Comparison of ENCODE assay signal across 27 cellular contexts in genomic region chrX:48491809-48492208, GRCh38. TPM values are rescaled to one million over a fixed set of nuclear protein-coding genes. Genes with fewer than 3 reads are reported as not detected.
DNase-seq lines count a peak whose midpoint lies in the region; ATAC-seq, FAIRE-seq and TF ChIP-seq lines count a peak whose summit lies in the region.
"Had no signal": no experiment of that assay in that cellular context is flagged by ENCODE, and none has a peak within 500 bp of the region (broad histone marks: within the 10 kb centered on the region; RNA-seq: fewer than 3 reads in every experiment).

No MANE protein-coding gene starts in this region.

- TF ChIP-seq POLR2A in HCT116 (IDR thresholded peaks at IDR 0.05; ENCODE audit: borderline replicate concordance, extremely low read depth, insufficient read depth, insufficient read length) (no peak), H54 (IDR thresholded peaks at IDR 0.05; ENCODE audit: low read depth, low read length) (no peak)

- ATAC-seq in HCT116: no peak
- no peak for ATAC-seq in GM19395 (IDR thresholded peaks at IDR 0.05; ENCODE audit: unreplicated experiment)
- ATAC-seq in GM19452 (IDR thresholded peaks at IDR 0.05; ENCODE audit: unreplicated experiment): no peak
- ATAC-seq: gastroesophageal sphincter; left lobe of liver; stimulated activated naive CD8-positive, alpha-beta T cell treated with anti-CD3 and anti-CD28 coated beads, Interleukin-15, amount 100 ng/mL, for 72 hours had no signal

- POLR2A ChIA-PET in HCT116 (lab: Charles Lee): no interaction called here

- H3K9ac ChIP-seq in HCT116 (ENCODE audit: low read length): no peak overlapping the region
- peak overlapping the region; percentile 43 for H3K9ac ChIP-seq in astrocyte (ENCODE audit: low read length)
- peak overlapping the region; percentile 32 for H3K9ac ChIP-seq in keratinocyte (ENCODE audit: control insufficient read depth, extremely low read depth, insufficient read depth, low read length)
- H3K9ac ChIP-seq in smooth muscle cell (ENCODE audit: low read depth): no peak overlapping the region

- peaks cover 9 to 59% of the 10 kb centered on the region in 2 experiments; a peak in 3 of 4 replicates for H3K4me1 ChIP-seq in HCT116 (ENCODE audit: control insufficient read depth in 1 of 2, insufficient read depth in 2 of 2, low read length in 2 of 2)
- H3K4me1 ChIP-seq in astrocyte (ENCODE audit: insufficient read depth, low read length): peaks cover 35% of the 10 kb centered on the region
- H3K4me1 ChIP-seq in keratinocyte (ENCODE audit: control insufficient read depth, extremely low read depth, insufficient read depth, low read length): peaks cover 37% of the 10 kb centered on the region
- H3K4me1 ChIP-seq in smooth muscle cell (ENCODE audit: low read depth): no peaks in the 10 kb centered on the region
- H3K4me1 ChIP-seq: breast epithelium, gastroesophageal sphincter, tibial nerve had no signal

- H2AFZ ChIP-seq in HCT116 (ENCODE audit: low read depth, low read length, poor library complexity, severe bottlenecking): no peak overlapping the region
- peak overlapping the region; percentile 10 for H2AFZ ChIP-seq in astrocyte (ENCODE audit: low read depth, low read length)
- no peak overlapping the region for H2AFZ ChIP-seq in keratinocyte (ENCODE audit: control insufficient read depth, low read length)
- H2AFZ ChIP-seq in smooth muscle cell (ENCODE audit: low read depth): no peak overlapping the region

- H3K4me3 ChIP-seq in HCT116 (replicated peaks in 1 of 2; ENCODE audit: low read depth in 1 of 2, low read length in 2 of 2) (no peak overlapping the region), astrocyte (ENCODE audit: insufficient read depth, low read depth, low read length) (no peak overlapping the region), keratinocyte (ENCODE audit: control insufficient read depth in 2 of 3, extremely low read depth in 1 of 3, insufficient read depth in 2 of 3, low read depth in 1 of 3, low read length in 3 of 3) (no peak overlapping the region), smooth muscle cell (no peak overlapping the region)
- H3K4me3 ChIP-seq: breast epithelium, coronary artery, esophagus squamous epithelium, gastroesophageal sphincter, skin epidermis, tibial nerve had no signal

- H3K9me3 ChIP-seq in HCT116 (ENCODE audit: control insufficient read depth in 1 of 2, insufficient read depth in 1 of 2, low read depth in 1 of 2, low read length in 2 of 2) (no peaks in the 10 kb centered on the region), astrocyte (ENCODE audit: insufficient read depth, low read depth, low read length) (no peaks in the 10 kb centered on the region), keratinocyte (ENCODE audit: control insufficient read depth, low read depth, low read length) (peaks cover 3% of the 10 kb centered on the region), smooth muscle cell (replicated peaks; ENCODE audit: low read depth) (no peaks in the 10 kb centered on the region)
- H3K9me3 ChIP-seq: esophagus squamous epithelium, gastroesophageal sphincter, tibial nerve had no signal

- H3K79me2 ChIP-seq in HCT116 (ENCODE audit: insufficient read depth, low read length) (no peaks in the 10 kb centered on the region), astrocyte (ENCODE audit: insufficient read depth, low read length) (no peaks in the 10 kb centered on the region), keratinocyte (ENCODE audit: control insufficient read depth, insufficient read depth, low read length) (no peaks in the 10 kb centered on the region), smooth muscle cell (ENCODE audit: low read depth) (no peaks in the 10 kb centered on the region)

- H3K9me3 Mint-ChIP-seq in astrocyte (ENCODE audit: unreplicated experiment): peaks cover 2% of the 10 kb centered on the region
- H3K9me3 Mint-ChIP-seq: activated naive CD4-positive, alpha-beta T cell treated with anti-CD3 and anti-CD28 coated beads, Interleukin-2, amount 10 ng/mL, durations not matched to agents 7 days and 5 days; immature natural killer cell; stimulated activated naive CD8-positive, alpha-beta T cell treated with anti-CD3 and anti-CD28 coated beads, Interleukin-15, amount 100 ng/mL, for 72 hours had no signal

- H3K36me3 ChIP-seq in HCT116 (ENCODE audit: control insufficient read depth in 1 of 2, insufficient read depth in 2 of 2, low read length in 2 of 2): no peaks in the 10 kb centered on the region
- no peaks in the 10 kb centered on the region for H3K36me3 ChIP-seq in astrocyte (ENCODE audit: insufficient read depth, low read length)
- no peaks in the 10 kb centered on the region for H3K36me3 ChIP-seq in keratinocyte (ENCODE audit: control insufficient read depth in 2 of 2, extremely low read depth in 1 of 2, insufficient read depth in 2 of 2, low read length in 2 of 2)
- no peaks in the 10 kb centered on the region for H3K36me3 ChIP-seq in smooth muscle cell (ENCODE audit: low read depth)
- H3K36me3 ChIP-seq: breast epithelium, esophagus squamous epithelium had no signal

- TF ChIP-seq RAD21 in HCT116 (IDR thresholded peaks at IDR 0.05; ENCODE audit: low read depth): no peak

- H3K9me2 ChIP-seq in HCT116 (ENCODE audit: insufficient read depth): no peaks in the 10 kb centered on the region

- TF ChIP-seq CTCF in HCT116 (IDR thresholded peaks at IDR 0.05 in 2 of 3, conservative IDR thresholded peaks at IDR 0.05 in 1 of 3; ENCODE audit: borderline replicate concordance in 1 of 3, insufficient read depth in 1 of 3, low read depth in 2 of 3, low read length in 2 of 3) (no peak), astrocyte (IDR thresholded peaks at IDR 0.05; ENCODE audit: insufficient read depth, low read depth, low read length) (no peak), keratinocyte (optimal IDR thresholded peaks at IDR 0.05 in 1 of 3, IDR thresholded peaks at IDR 0.05 in 1 of 3, conservative IDR thresholded peaks at IDR 0.05 in 1 of 3; ENCODE audit: extremely low read depth in 1 of 3, insufficient read depth in 2 of 3, low read length in 3 of 3) (no peak), smooth muscle cell (IDR thresholded peaks at IDR 0.05; ENCODE audit: borderline replicate concordance, insufficient read depth, poor library complexity, severe bottlenecking) (no peak)

- peaks cover 4% of the 10 kb centered on the region for H3K36me3 Mint-ChIP-seq in astrocyte (ENCODE audit: low read depth, unreplicated experiment)
- H3K36me3 Mint-ChIP-seq: immature natural killer cell, naive B cell had no signal

- H3K27me3 Mint-ChIP-seq in astrocyte (ENCODE audit: low read depth, unreplicated experiment): no peaks in the 10 kb centered on the region
- H3K27me3 Mint-ChIP-seq: stimulated activated naive CD8-positive, alpha-beta T cell treated with anti-CD3 and anti-CD28 coated beads, Interleukin-15, amount 100 ng/mL, for 72 hours had no signal

- RAD21 ChIA-PET in HCT116 (lab: Charles Lee; ENCODE audit: low non-redundant PET in 1 of 2, low total read pairs in 2 of 2, uncharacterized antibody in 2 of 2, unreplicated experiment in 2 of 2): no interaction called here

- dilution Hi-C loops in keratinocyte (cut with MboI; ENCODE audit: extremely low pct_ligation_motif_present, low sequenced_read_pairs): no loop called here

- WGBS in smooth muscle cell (ENCODE audit: low lambda C conversion rate): 87% methylated on average over 9 of the region's 9 CpGs

- CTCF ChIA-PET in HCT116 (lab: Charles Lee): no interaction called here

- H3K27ac ChIP-seq in HCT116 (ENCODE audit: low read depth, low read length): no peak overlapping the region
- peak overlapping the region; percentile 60 for H3K27ac ChIP-seq in astrocyte (ENCODE audit: low read depth, low read length)
- H3K27ac ChIP-seq in keratinocyte (ENCODE audit: control insufficient read depth, insufficient read depth, low read length): peak overlapping the region; percentile 62
- peak overlapping the region; percentile 45 for H3K27ac ChIP-seq in smooth muscle cell (ENCODE audit: low read depth)
- H3K27ac ChIP-seq: breast epithelium, coronary artery, esophagus squamous epithelium, gastroesophageal sphincter, tibial nerve had no signal

- peak overlapping the region; percentile 47 for H3K4me2 ChIP-seq in HCT116 (ENCODE audit: low read length)
- peak overlapping the region; percentile 57 for H3K4me2 ChIP-seq in astrocyte (ENCODE audit: low read length)
- H3K4me2 ChIP-seq in keratinocyte (ENCODE audit: control insufficient read depth, extremely low read depth, insufficient read depth, low read depth, low read length): peak overlapping the region; percentile 50
- H3K4me2 ChIP-seq in smooth muscle cell: no peak overlapping the region

- no peaks in the 10 kb centered on the region for H3K27me3 ChIP-seq in HCT116 (ENCODE audit: insufficient read depth, low read length)
- no peaks in the 10 kb centered on the region for H3K27me3 ChIP-seq in astrocyte (ENCODE audit: insufficient read depth, low read length)
- H3K27me3 ChIP-seq in keratinocyte (ENCODE audit: control insufficient read depth, extremely low read depth, insufficient read depth, low read length): no peaks in the 10 kb centered on the region
- H3K27me3 ChIP-seq in smooth muscle cell (ENCODE audit: low read depth): no peaks in the 10 kb centered on the region
- H3K27me3 ChIP-seq: esophagus squamous epithelium, gastroesophageal sphincter, tibial nerve had no signal

- intact Hi-C loops in HCT116 (cut with micrococcal nuclease): loop anchor here (5.0 to 10.0 kb wide), 4 partner anchors 410 to 927 kb away; partner anchors contain the start of gene ARAF

- FAIRE-seq in astrocyte (lab: Jason Lieb, UNC): peak; percentile 73
- no peak for FAIRE-seq in keratinocyte (lab: Jason Lieb, UNC)
- no peak for FAIRE-seq in H54 (lab: Jason Lieb, UNC)

- peak overlapping the region; percentile 78 for H3K27ac Mint-ChIP-seq in astrocyte (ENCODE audit: unreplicated experiment)
- H3K27ac Mint-ChIP-seq: activated naive CD4-positive, alpha-beta T cell treated with anti-CD3 and anti-CD28 coated beads, Interleukin-2, amount 10 ng/mL, durations not matched to agents 7 days and 5 days; immature natural killer cell; stimulated activated naive CD8-positive, alpha-beta T cell treated with anti-CD3 and anti-CD28 coated beads, Interleukin-15, amount 100 ng/mL, for 72 hours had no signal

- no peaks in the 10 kb centered on the region for H3F3A ChIP-seq in smooth muscle cell (ENCODE audit: low read depth)

- DNase-seq in HCT116 (ENCODE audit: low read depth, low spot score): no peak
- DNase-seq in astrocyte (ENCODE audit: low read depth): no peak
- no peak for DNase-seq in keratinocyte (ENCODE audit: low read depth, low spot score)
- no peak for DNase-seq in smooth muscle cell (lab: John Stamatoyannopoulos, UW; ENCODE audit: unreplicated experiment)
- no peak for DNase-seq in H54 (ENCODE audit: insufficient read length, low spot score)
- DNase-seq: activated CD4-positive, alpha-beta T cell treated with anti-CD3 and anti-CD28 coated beads, Interleukin-2, amount 50 U/mL, for 48 hours; activated CD8-positive, alpha-beta memory T cell treated with anti-CD3 and anti-CD28 coated beads, Interleukin-2, amount 50 U/mL, for 48 hours; activated naive CD4-positive, alpha-beta T cell treated with anti-CD3 and anti-CD28 coated beads, Interleukin-2, amount 10 ng/mL, durations not matched to agents 7 days and 5 days; amniotic stem cell; Calu3; esophagus squamous epithelium; hippocampal formation; immature natural killer cell; naive B cell; NCI-H2081 treated with DMSO at 0.1 percent for 48 hours; NCI-H748 treated with DMSO at 0.1 percent for 48 hours; stimulated activated CD4-positive, alpha-beta T cell treated with anti-CD3 and anti-CD28 coated beads, Interleukin-1b, Interleukin-23, amount 100 ng/mL, for 48 hours; stimulated activated CD8-positive, alpha-beta memory T cell treated with anti-CD3 and anti-CD28 coated beads, Interleukin-4, amount 100 ng/mL, for 48 hours; stimulated activated naive CD8-positive, alpha-beta T cell treated with anti-CD3 and anti-CD28 coated beads, Interleukin-15, amount 100 ng/mL, for 72 hours had no signal

- no peaks in the 10 kb centered on the region for H4K20me1 ChIP-seq in HCT116 (ENCODE audit: insufficient read depth)
- no peaks in the 10 kb centered on the region for H4K20me1 ChIP-seq in astrocyte (ENCODE audit: insufficient read depth, low read length)
- no peaks in the 10 kb centered on the region for H4K20me1 ChIP-seq in keratinocyte (ENCODE audit: control insufficient read depth, extremely low read depth, insufficient read depth, low read length)
- no peaks in the 10 kb centered on the region for H4K20me1 ChIP-seq in smooth muscle cell (ENCODE audit: low read depth)

- peaks cover 17% of the 10 kb centered on the region for H3K4me1 Mint-ChIP-seq in astrocyte (ENCODE audit: low read depth, unreplicated experiment)
- H3K4me1 Mint-ChIP-seq: activated naive CD4-positive, alpha-beta T cell treated with anti-CD3 and anti-CD28 coated beads, Interleukin-2, amount 10 ng/mL, durations not matched to agents 7 days and 5 days; naive B cell; stimulated activated naive CD8-positive, alpha-beta T cell treated with anti-CD3 and anti-CD28 coated beads, Interleukin-15, amount 100 ng/mL, for 72 hours had no signal

- BruUV-seq in HCT116 (replicated peaks; lab: Mats Ljungman, UMichigan): no TSS peak

- no peaks in the 10 kb centered on the region for H3K9me1 ChIP-seq in keratinocyte (ENCODE audit: control insufficient read depth, extremely low read depth, insufficient read depth, low read length)

- no peak overlapping the region for H3K4me3 Mint-ChIP-seq in astrocyte (ENCODE audit: unreplicated experiment)
- H3K4me3 Mint-ChIP-seq: activated naive CD4-positive, alpha-beta T cell treated with anti-CD3 and anti-CD28 coated beads, Interleukin-2, amount 10 ng/mL, durations not matched to agents 7 days and 5 days; immature natural killer cell; naive B cell; stimulated activated naive CD8-positive, alpha-beta T cell treated with anti-CD3 and anti-CD28 coated beads, Interleukin-15, amount 100 ng/mL, for 72 hours had no signal

RNA-seq across cellular contexts. Expression of gene FTSJ1, which starts 15.8 kb away (rescaled TPM):
- 64.9 TPM for total RNA-seq in HCT116 (2021; ENCODE audit: unreplicated experiment)
- polyA plus RNA-seq in HCT116 (2012): 66.2 and 68.6 TPM in 2 replicates
- total RNA-seq in astrocyte: 64.4 and 73.5 TPM in 2 replicates
- 60.6 to 93.4 TPM (median 62.7 TPM) in 3 replicates for polyA plus RNA-seq in keratinocyte
- polyA plus RNA-seq in keratinocyte (2011; ENCODE audit: low read depth): 23.6 TPM
- polyA plus RNA-seq in keratinocyte (2011; cell fraction: cytosol; rRNA removed): 66.6 and 70.9 TPM in 2 replicates
- 100 and 105 TPM in 2 replicates for polyA plus RNA-seq in keratinocyte (2011; cell fraction: nucleus; rRNA removed)
- 48.1 and 100.0 TPM in 2 replicates for polyA plus RNA-seq in keratinocyte (2012; ENCODE audit: low replicate concordance)
- polyA minus RNA-seq in keratinocyte: 49.7 to 131 TPM (median 62.3 TPM) in 3 replicates
- polyA minus RNA-seq in keratinocyte (2011; cell fraction: cytosol; rRNA and poly(A)+ RNA removed): 51.6 TPM
- 30.8 and 31.5 TPM in 2 replicates for polyA minus RNA-seq in keratinocyte (2011; cell fraction: nucleus; rRNA and poly(A)+ RNA removed)
- total RNA-seq in smooth muscle cell: 60.6 and 78.9 TPM in 2 replicates
- 80.8 and 82.4 TPM in 2 replicates for polyA plus RNA-seq in smooth muscle cell

RNA-seq across cellular contexts. Expression of gene PORCN, which starts 17.0 kb away (rescaled TPM):
- total RNA-seq in HCT116 (2021; ENCODE audit: unreplicated experiment): 12.9 TPM
- polyA plus RNA-seq in HCT116 (2012): 12.5 and 15.5 TPM in 2 replicates
- total RNA-seq in astrocyte: 30.3 and 30.5 TPM in 2 replicates
- 52.2 to 78.4 TPM (median 69.3 TPM) in 3 replicates for polyA plus RNA-seq in keratinocyte
- polyA plus RNA-seq in keratinocyte (2011; ENCODE audit: low read depth): 5.2 TPM
- polyA plus RNA-seq in keratinocyte (2011; cell fraction: cytosol; rRNA removed): 53.0 and 92.1 TPM in 2 replicates
- polyA plus RNA-seq in keratinocyte (2011; cell fraction: nucleus; rRNA removed): 110 and 141 TPM in 2 replicates
- 33.1 and 77.2 TPM in 2 replicates for polyA plus RNA-seq in keratinocyte (2012; ENCODE audit: low replicate concordance)
- polyA minus RNA-seq in keratinocyte: 84.1 to 260 TPM (median 90.0 TPM) in 3 replicates
- polyA minus RNA-seq in keratinocyte (2011; cell fraction: cytosol; rRNA and poly(A)+ RNA removed): 109 TPM
- polyA minus RNA-seq in keratinocyte (2011; cell fraction: nucleus; rRNA and poly(A)+ RNA removed): 55.9 and 76.4 TPM in 2 replicates
- total RNA-seq in smooth muscle cell: 25.1 and 25.5 TPM in 2 replicates
- polyA plus RNA-seq in smooth muscle cell: 14.8 and 23.2 TPM in 2 replicates

RNA-seq across cellular contexts. Expression of gene SLC38A5, which starts 21.7 kb away (rescaled TPM):
- total RNA-seq in HCT116 (2021; ENCODE audit: unreplicated experiment) (54.6 TPM), astrocyte (36.0 and 51.6 TPM in 2 replicates), smooth muscle cell (69.4 and 79.0 TPM in 2 replicates)
- 68.2 and 76.3 TPM in 2 replicates for polyA plus RNA-seq in HCT116 (2012)
- polyA plus RNA-seq in keratinocyte (199 to 339 TPM (median 316 TPM) in 3 replicates), smooth muscle cell (68.7 and 88.7 TPM in 2 replicates)
- 26.1 TPM for polyA plus RNA-seq in keratinocyte (2011; ENCODE audit: low read depth)
- 164 and 221 TPM in 2 replicates for polyA plus RNA-seq in keratinocyte (2011; cell fraction: cytosol; rRNA removed)
- polyA plus RNA-seq in keratinocyte (2011; cell fraction: nucleus; rRNA removed): 409 and 483 TPM in 2 replicates
- 162 and 248 TPM in 2 replicates for polyA plus RNA-seq in keratinocyte (2012; ENCODE audit: low replicate concordance)
- 359 to 676 TPM (median 535 TPM) in 3 replicates for polyA minus RNA-seq in keratinocyte
- 341 TPM for polyA minus RNA-seq in keratinocyte (2011; cell fraction: cytosol; rRNA and poly(A)+ RNA removed)
- polyA minus RNA-seq in keratinocyte (2011; cell fraction: nucleus; rRNA and poly(A)+ RNA removed): 236 and 272 TPM in 2 replicates

RNA-seq across cellular contexts. Expression of gene EBP, which starts 29.8 kb away (rescaled TPM):
- 93.8 TPM for total RNA-seq in HCT116 (2021; ENCODE audit: unreplicated experiment)
- 119 and 125 TPM in 2 replicates for polyA plus RNA-seq in HCT116 (2012)
- total RNA-seq in astrocyte: 50.0 and 66.0 TPM in 2 replicates
- 157 to 285 TPM (median 194 TPM) in 3 replicates for polyA plus RNA-seq in keratinocyte
- 30.6 TPM for polyA plus RNA-seq in keratinocyte (2011; ENCODE audit: low read depth)
- 89.5 and 123 TPM in 2 replicates for polyA plus RNA-seq in keratinocyte (2011; cell fraction: cytosol; rRNA removed)
- 173 and 180 TPM in 2 replicates for polyA plus RNA-seq in keratinocyte (2011; cell fraction: nucleus; rRNA removed)
- 87.8 and 273 TPM in 2 replicates for polyA plus RNA-seq in keratinocyte (2012; ENCODE audit: low replicate concordance)
- polyA minus RNA-seq in keratinocyte: 265 to 582 TPM (median 337 TPM) in 3 replicates
- 143 TPM for polyA minus RNA-seq in keratinocyte (2011; cell fraction: cytosol; rRNA and poly(A)+ RNA removed)
- polyA minus RNA-seq in keratinocyte (2011; cell fraction: nucleus; rRNA and poly(A)+ RNA removed): 55.9 and 60.6 TPM in 2 replicates
- 49.1 and 63.0 TPM in 2 replicates for total RNA-seq in smooth muscle cell
- polyA plus RNA-seq in smooth muscle cell: 85.5 and 99.8 TPM in 2 replicates

RNA-seq across cellular contexts. Expression of gene TBC1D25, which starts 47.7 kb away (rescaled TPM):
- 10.5 TPM for total RNA-seq in HCT116 (2021; ENCODE audit: unreplicated experiment)
- polyA plus RNA-seq in HCT116 (2012): 10.5 and 10.8 TPM in 2 replicates
- total RNA-seq in astrocyte: 13.1 and 13.6 TPM in 2 replicates
- polyA plus RNA-seq in keratinocyte: 6.1 to 11.9 TPM (median 9.2 TPM) in 3 replicates
- polyA plus RNA-seq in keratinocyte (2011; ENCODE audit: low read depth): 8.2 TPM
- polyA plus RNA-seq in keratinocyte (2011; cell fraction: cytosol; rRNA removed): 6.7 and 11.9 TPM in 2 replicates
- polyA plus RNA-seq in keratinocyte (2011; cell fraction: nucleus; rRNA removed): 12.2 and 15.6 TPM in 2 replicates
- 8.8 and 15.8 TPM in 2 replicates for polyA plus RNA-seq in keratinocyte (2012; ENCODE audit: low replicate concordance)
- 8.2 to 37.2 TPM (median 20.4 TPM) in 3 replicates for polyA minus RNA-seq in keratinocyte
- polyA minus RNA-seq in keratinocyte (2011; cell fraction: cytosol; rRNA and poly(A)+ RNA removed): 9.8 TPM
- 6.9 and 10.6 TPM in 2 replicates for polyA minus RNA-seq in keratinocyte (2011; cell fraction: nucleus; rRNA and poly(A)+ RNA removed)
- 3.8 and 4.5 TPM in 2 replicates for total RNA-seq in smooth muscle cell
- polyA plus RNA-seq in smooth muscle cell: 9.7 and 9.8 TPM in 2 replicates

Comparison
In these comparisons a context has a peak if more than half of its experiments do, and no peak if none do; other contexts are left out.
1. H3K9ac ChIP-seq: peak in astrocyte (single experiment) and keratinocyte (single experiment); none in HCT116 (single experiment) and smooth muscle cell (single experiment).